Comparison of ENCODE assay signal across 2 cellular contexts in genomic region chr7:73369009-73369408, GRCh38.
TF ChIP-seq lines count a peak whose summit lies in the region.

No MANE protein-coding gene starts in this region.

TF ChIP-seq in H1, 55 proteins besides CTCF, POLR2A, EP300 and RAD21:
- TF ChIP-seq TAF1 (IDR thresholded peaks at IDR 0.05; ENCODE audit: low read depth, low read length) (no peak), HDAC2 (IDR thresholded peaks at IDR 0.05; ENCODE audit: borderline replicate concordance in 1 of 2, low read depth in 2 of 2, low read length in 2 of 2) (no peak), ATF2 (IDR thresholded peaks at IDR 0.05; ENCODE audit: low read length) (no peak), NRF1 (IDR thresholded peaks at IDR 0.05; ENCODE audit: low read depth, low read length) (no peak), NANOG (IDR thresholded peaks at IDR 0.05; ENCODE audit: insufficient read depth, low read depth, low read length, poor library complexity, severe bottlenecking) (no peak), E2F6 (IDR thresholded peaks at IDR 0.05) (no peak), CHD1 (IDR thresholded peaks at IDR 0.05; ENCODE audit: low read depth, low read length) (no peak), SRF (IDR thresholded peaks at IDR 0.05; ENCODE audit: low read depth, low read length) (no peak), KDM4A (IDR thresholded peaks at IDR 0.05; ENCODE audit: low read depth, low read length, severe bottlenecking) (no peak), ZNF274 (IDR thresholded peaks at IDR 0.05; ENCODE audit: borderline replicate concordance, extremely low read depth, low read length) (no peak), GABPA (IDR thresholded peaks at IDR 0.05; ENCODE audit: borderline replicate concordance, insufficient read depth, low read length) (no peak), SP4 (IDR thresholded peaks at IDR 0.05; ENCODE audit: low read length) (no peak), BCL11A (IDR thresholded peaks at IDR 0.05; ENCODE audit: low read depth in 2 of 2, low read length in 2 of 2) (no peak), BACH1 (IDR thresholded peaks at IDR 0.05; ENCODE audit: low read length) (no peak), MAX (IDR thresholded peaks at IDR 0.05) (no peak), CTBP2 (IDR thresholded peaks at IDR 0.05; ENCODE audit: borderline replicate concordance, insufficient read depth, insufficient read length, low read length) (no peak), RXRA (IDR thresholded peaks at IDR 0.05; ENCODE audit: insufficient read depth, low read depth, low read length) (no peak), CHD2 (IDR thresholded peaks at IDR 0.05; ENCODE audit: low read length) (no peak), KDM5A (IDR thresholded peaks at IDR 0.05; ENCODE audit: low read length) (no peak), EZH2 (IDR thresholded peaks at IDR 0.05; ENCODE audit: low read depth, low read length, severe bottlenecking) (no peak)

TF ChIP-seq in HepG2, 621 proteins besides CTCF, POLR2A, EP300 and RAD21 (continues in another document):
- TF ChIP-seq HNRNPL (IDR thresholded peaks at IDR 0.05; ENCODE audit: low read depth, low read length) (peak; percentile 95), MNT (IDR thresholded peaks at IDR 0.05) (peak; percentile 14; the same call in 1 of the 2 replicates), SAP130 (CRISPR knock-in tag; IDR thresholded peaks at IDR 0.05; ENCODE audit: low read depth) (peak; percentile 43; the same call in 1 of the 2 replicates), HNF4G (IDR thresholded peaks at IDR 0.05; ENCODE audit: borderline replicate concordance, low read depth, low read length) (0 out of 2 replicates have a peak, but pooled peaks have one; percentile 22), HNF4G (CRISPR knock-in tag; IDR thresholded peaks at IDR 0.05; ENCODE audit: borderline replicate concordance, low read depth) (no peak), ZBTB3 (CRISPR knock-in tag; IDR thresholded peaks at IDR 0.05; ENCODE audit: borderline replicate concordance, low read depth) (no peak), FOXA3 (CRISPR knock-in tag; IDR thresholded peaks at IDR 0.05) (peak; percentile 21; the same call in 1 of the 2 replicates), STAT6 (CRISPR knock-in tag; IDR thresholded peaks at IDR 0.05; ENCODE audit: borderline replicate concordance) (no peak), ZNF800 (CRISPR knock-in tag; IDR thresholded peaks at IDR 0.05) (peak; percentile 64; the same call in 1 of the 2 replicates), THRA (CRISPR knock-in tag; IDR thresholded peaks at IDR 0.05; ENCODE audit: borderline replicate concordance) (no peak), HIC2 (CRISPR knock-in tag; IDR thresholded peaks at IDR 0.05; ENCODE audit: low read depth) (peak; percentile 81; the same call in 1 of the 2 replicates), NR2F6 (IDR thresholded peaks at IDR 0.05) (no peak), NR2F6 (CRISPR knock-in tag; IDR thresholded peaks at IDR 0.05) (0 out of 2 replicates have a peak, but pooled peaks have one; percentile 27), SOX6 (IDR thresholded peaks at IDR 0.05) (no peak), SOX6 (CRISPR knock-in tag; IDR thresholded peaks at IDR 0.05) (peak; percentile 21; the same call in 1 of the 2 replicates), ISL2 (CRISPR knock-in tag; IDR thresholded peaks at IDR 0.05) (0 out of 2 replicates have a peak, but pooled peaks have one; percentile 21), ZNF367 (CRISPR knock-in tag; IDR thresholded peaks at IDR 0.05; ENCODE audit: borderline replicate concordance) (no peak), MAFG (CRISPR knock-in tag; IDR thresholded peaks at IDR 0.05) (no peak), ZNF75D (CRISPR knock-in tag; IDR thresholded peaks at IDR 0.05; ENCODE audit: borderline replicate concordance) (no peak), SP5 (CRISPR knock-in tag; IDR thresholded peaks at IDR 0.05; ENCODE audit: borderline replicate concordance, low read depth) (0 out of 2 replicates have a peak, but pooled peaks have one; percentile 58), ZNF574 (CRISPR knock-in tag; IDR thresholded peaks at IDR 0.05) (0 out of 2 replicates have a peak, but pooled peaks have one; percentile 39), ZNF274 (CRISPR knock-in tag; IDR thresholded peaks at IDR 0.05) (no peak), USF2 (IDR thresholded peaks at IDR 0.05; ENCODE audit: low read depth, low read length) (no peak), USF2 (CRISPR knock-in tag; IDR thresholded peaks at IDR 0.05; ENCODE audit: borderline replicate concordance) (no peak), HDAC2 (CRISPR knock-in tag; IDR thresholded peaks at IDR 0.05) (peak; percentile 34; the same call in 1 of the 2 replicates), SYNCRIP (IDR thresholded peaks at IDR 0.05; ENCODE audit: insufficient read depth, low read depth, low read length) (no peak), ESRRA (CRISPR knock-in tag; IDR thresholded peaks at IDR 0.05; ENCODE audit: low read depth) (peak; percentile 31; the same call in 1 of the 2 replicates), SALL1 (CRISPR knock-in tag; IDR thresholded peaks at IDR 0.05) (peak; percentile 61), HOXA5 (CRISPR knock-in tag; IDR thresholded peaks at IDR 0.05) (no peak), THAP7 (CRISPR knock-in tag; IDR thresholded peaks at IDR 0.05) (no peak), FOXA1 (IDR thresholded peaks at IDR 0.05) (no peak), FOXA1 (CRISPR knock-in tag; IDR thresholded peaks at IDR 0.05) (peak; percentile 45), LCORL (IDR thresholded peaks at IDR 0.05) (no peak), LCORL (CRISPR knock-in tag; IDR thresholded peaks at IDR 0.05) (peak; percentile 38; the same call in 1 of the 2 replicates)
